In genomic region chr17:38885728-38886642, GRCh38 we compare ENCODE assay signal across 10 cellular contexts. TPM values are rescaled to one million over a fixed set of nuclear protein-coding genes. Genes with fewer than 3 reads are reported as not detected.
A peak's percentile ranks its signal among the peaks of the same experiment; 100 is the strongest.
DNase-seq lines count a peak whose midpoint lies in the region; ATAC-seq, FAIRE-seq and TF ChIP-seq lines count a peak whose summit lies in the region.
"Had no signal": no experiment of that assay in that cellular context is flagged by ENCODE, and none has a peak within 500 bp of the region (broad histone marks: within the 10 kb centered on the region; RNA-seq: fewer than 3 reads in every experiment).

No MANE protein-coding gene starts in this region.

- peak overlapping the region; percentile 17; the same call in 1 of the 3 replicates for H3K4me2 ChIP-seq in A549

- H3K4me1 ChIP-seq in A549: peaks cover 72% of the 10 kb centered on the region
- peaks cover 30% of the 10 kb centered on the region for H3K4me1 ChIP-seq in HUES48 (ENCODE audit: control insufficient read depth, insufficient read depth, low read length)
- H3K4me1 ChIP-seq in mucosa of stomach (ENCODE audit: control insufficient read depth, insufficient read depth, low read length): peaks cover 81% of the 10 kb centered on the region

- WGBS in A549 (ENCODE audit: missing lambda C conversion rate): 80% methylated on average over 11 of the region's 11 CpGs

- H3K4me3 ChIP-seq in A549: no peak overlapping the region
- H3K4me3 ChIP-seq in HUES48 (ENCODE audit: low read depth, low read length): no peak overlapping the region
- H3K4me3 ChIP-seq in mucosa of stomach (ENCODE audit: low read length): no peak overlapping the region
- H3K4me3 ChIP-seq: SJSA1 had no signal

- CTCF ChIA-PET in A549 (lab: Yijun Ruan, JAX): interaction anchor here (1.0 to 2.8 kb wide), 5 partner anchors 13 to 267 kb away, joined by 3 to 19 read pairs (median 4); partner anchors contain the start of genes FBXO47 and LASP1

- peaks cover 44% of the 10 kb centered on the region for H3K36me3 Mint-ChIP-seq in brain

- H3K9ac ChIP-seq in HUES48 (ENCODE audit: low read depth, low read length) (no peak overlapping the region), mucosa of stomach (ENCODE audit: low read length) (peak overlapping the region; percentile 20)

- TF ChIP-seq POLR2A in A549 (IDR thresholded peaks at IDR 0.05; ENCODE audit: low read length) (no peak), GM12891 (IDR thresholded peaks at IDR 0.05; ENCODE audit: low read depth, low read length) (no peak)

- FAIRE-seq in A549 (lab: Jason Lieb, UNC) (no peak), GM12891 (lab: Jason Lieb, UNC) (no peak)
- FAIRE-seq: G401.6 had no signal

- no peaks in the 10 kb centered on the region for H3K9me3 ChIP-seq in A549
- no peaks in the 10 kb centered on the region for H3K9me3 ChIP-seq in HUES48 (ENCODE audit: control insufficient read depth, insufficient read depth, low read length)
- H3K9me3 ChIP-seq in mucosa of stomach (ENCODE audit: control insufficient read depth, low read length): no peaks in the 10 kb centered on the region
- H3K9me3 ChIP-seq: SJSA1 had no signal

- TF ChIP-seq CTCF in A549 (IDR thresholded peaks at IDR 0.05): no peak
- TF ChIP-seq CTCF in brain (conservative IDR thresholded peaks at IDR 0.05): no peak

- ATAC-seq in A549 (no peak), GM21367 (IDR thresholded peaks at IDR 0.05; ENCODE audit: unreplicated experiment) (no peak)

- no peak for TF ChIP-seq RAD21 in A549 (conservative IDR thresholded peaks at IDR 0.05 in 1 of 2, IDR thresholded peaks at IDR 0.05 in 1 of 2)

- POLR2A ChIA-PET in A549 (lab: Yijun Ruan, JAX): no interaction called here

- no peaks in the 10 kb centered on the region for H3K9me3 Mint-ChIP-seq in brain

- DNase-seq in A549 (ENCODE audit: low read depth in 1 of 2, low spot score in 1 of 2) (no peak), GM19238 (ENCODE audit: insufficient read length, low spot score) (no peak), GM12891 (ENCODE audit: insufficient read length, low spot score) (no peak), cortex of kidney (lab: John Stamatoyannopoulos, UW) (no peak)

- peaks cover 70% of the 10 kb centered on the region for H3K4me1 Mint-ChIP-seq in brain

- no peak for TF ChIP-seq EP300 in A549 (IDR thresholded peaks at IDR 0.05)

- H3K27me3 ChIP-seq in HUES48 (ENCODE audit: control insufficient read depth, insufficient read depth, low read length): no peaks in the 10 kb centered on the region
- no peaks in the 10 kb centered on the region for H3K27me3 ChIP-seq in mucosa of stomach (ENCODE audit: control insufficient read depth, insufficient read depth, low read length)
- H3K27me3 ChIP-seq: SJSA1 had no signal

- H3K27me3 Mint-ChIP-seq in brain: no peaks in the 10 kb centered on the region

- peaks cover 50% of the 10 kb centered on the region for H3K36me3 ChIP-seq in HUES48 (ENCODE audit: control insufficient read depth, insufficient read depth, low read length)
- H3K36me3 ChIP-seq in mucosa of stomach (ENCODE audit: control insufficient read depth, insufficient read depth, low read length): peaks cover 29% of the 10 kb centered on the region

- H3K27ac Mint-ChIP-seq in brain: peak overlapping the region; percentile 86 to 98 (median 94)

- H3K4me3 Mint-ChIP-seq in brain: peak overlapping the region; percentile 67 to 76 (median 73)

- H3K27ac ChIP-seq in A549 (peak overlapping the region in 1 of 2 experiments; percentile 57; a peak in 3 of 6 replicates), HUES48 (ENCODE audit: low read depth, low read length) (peak overlapping the region; percentile 41)
- H3K27ac ChIP-seq: SJSA1 had no signal

TF ChIP-seq in A549, 52 proteins besides CTCF, POLR2A, EP300 and RAD21:
- TF ChIP-seq CHD2 (IDR thresholded peaks at IDR 0.05; ENCODE audit: low read length, partially characterized antibody) (no peak), JUN (IDR thresholded peaks at IDR 0.05) (0 out of 5 replicates have a peak, but pooled peaks of 1 of the 2 experiments have one; percentile 30), ZNF302 (CRISPR knock-in tag; IDR thresholded peaks at IDR 0.05) (no peak)

TF ChIP-seq in GM12891, 5 proteins besides CTCF, POLR2A, EP300 and RAD21:
- TF ChIP-seq POU2F2 (IDR thresholded peaks at IDR 0.05; ENCODE audit: low read depth, low read length) (no peak), SPI1 (IDR thresholded peaks at IDR 0.05; ENCODE audit: low read depth, low read length) (no peak)

RNA-seq across cellular contexts. Expression of gene LASP1, which starts 16.1 kb away (rescaled TPM):
- polyA plus RNA-seq in A549 (2011; rRNA removed) (145 and 152 TPM in 2 replicates), A549 (2017; fragmentation: RNase III; extraction: RNeasy Plus Mini Kit Qiagen cat#74134 plus additional on column Dnase treatment) (281 to 312 TPM (median 287 TPM) in 3 replicates), brain (ENCODE audit: insufficient read depth, low read depth, low replicate concordance) (108 TPM)
- 201 and 252 TPM in 2 replicates for polyA plus RNA-seq in A549 (2012; cell fraction: cytosol; rRNA removed)
- polyA plus RNA-seq in A549 (2012; cell fraction: nucleus; rRNA removed): 247 and 316 TPM in 2 replicates
- polyA minus RNA-seq in A549 (2011; rRNA and poly(A)+ RNA removed): 197 TPM in 2 replicates
- 88.8 TPM for polyA plus RNA-seq in GM12891 (2012; ENCODE audit: low read depth, missing spikeins)

RNA-seq across cellular contexts. Expression of gene RPL23, which starts 32.5 kb away (rescaled TPM):
- polyA plus RNA-seq in A549 (2011; rRNA removed) (2,297 and 2,715 TPM in 2 replicates), A549 (2017; fragmentation: RNase III; extraction: RNeasy Plus Mini Kit Qiagen cat#74134 plus additional on column Dnase treatment) (2,814 to 3,171 TPM (median 2,969 TPM) in 3 replicates), brain (ENCODE audit: insufficient read depth, low read depth, low replicate concordance) (2,078 TPM)
- polyA plus RNA-seq in A549 (2012; cell fraction: cytosol; rRNA removed): 1,824 and 2,393 TPM in 2 replicates
- 368 and 737 TPM in 2 replicates for polyA plus RNA-seq in A549 (2012; cell fraction: nucleus; rRNA removed)
- 307 and 414 TPM in 2 replicates for polyA minus RNA-seq in A549 (2011; rRNA and poly(A)+ RNA removed)
- 5,289 TPM for polyA plus RNA-seq in GM12891 (2012; ENCODE audit: low read depth, missing spikeins)
